Comparison of ENCODE assay signal across 1 cellular context in the genomic region with DNA sequence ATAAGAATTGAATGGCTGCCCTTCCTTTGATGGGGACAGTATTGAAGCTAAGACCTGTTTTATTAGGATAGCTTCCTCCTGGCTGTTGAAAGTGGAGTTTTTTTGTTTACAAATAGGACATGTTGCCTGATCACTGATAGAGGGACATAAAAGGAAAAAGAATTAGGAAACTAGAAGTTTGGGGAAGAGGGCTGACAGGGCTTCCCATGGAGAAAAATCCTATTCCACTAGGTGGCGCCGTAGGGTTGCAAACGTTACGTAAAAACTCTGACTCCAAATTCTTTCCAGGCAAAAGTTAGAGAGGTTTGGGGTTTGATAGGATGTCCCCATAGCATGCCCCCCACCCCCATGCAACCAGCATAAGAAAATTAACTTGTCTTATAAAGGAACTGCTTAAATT.
TF ChIP-seq lines count a peak whose summit lies in the region.

No MANE protein-coding gene starts in this region.

TF ChIP-seq in HepG2, 621 proteins besides CTCF, POLR2A, EP300 and RAD21:
- TF ChIP-seq ZNF20 (CRISPR knock-in tag; IDR thresholded peaks at IDR 0.05), result no peak
- TF ChIP-seq AHR (CRISPR knock-in tag; IDR thresholded peaks at IDR 0.05), result no peak
- TF ChIP-seq, protein P1, sequence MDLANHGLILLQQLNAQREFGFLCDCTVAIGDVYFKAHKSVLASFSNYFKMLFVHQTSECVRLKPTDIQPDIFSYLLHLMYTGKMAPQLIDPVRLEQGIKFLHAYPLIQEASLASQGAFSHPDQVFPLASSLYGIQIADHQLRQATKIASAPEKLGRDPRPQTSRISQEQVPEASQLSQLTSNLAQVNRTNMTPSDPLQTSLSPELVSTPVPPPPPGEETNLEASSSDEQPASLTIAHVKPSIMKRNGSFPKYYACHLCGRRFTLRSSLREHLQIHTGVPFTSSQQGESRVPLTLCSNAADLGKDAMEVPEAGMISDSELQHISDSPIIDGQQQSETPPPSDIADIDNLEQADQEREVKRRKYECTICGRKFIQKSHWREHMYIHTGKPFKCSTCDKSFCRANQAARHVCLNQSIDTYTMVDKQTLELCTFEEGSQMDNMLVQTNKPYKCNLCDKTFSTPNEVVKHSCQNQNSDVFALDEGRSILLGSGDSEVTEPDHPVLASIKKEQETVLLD (CRISPR knock-in tag; IDR thresholded peaks at IDR 0.05; ENCODE audit: low read depth), result no peak
- no peak for TF ChIP-seq GATAD1 (CRISPR knock-in tag; IDR thresholded peaks at IDR 0.05)
- no peak for TF ChIP-seq CCDC6 (CRISPR knock-in tag; IDR thresholded peaks at IDR 0.05)
- TF ChIP-seq ZNF563 (CRISPR knock-in tag; IDR thresholded peaks at IDR 0.05), result no peak
- TF ChIP-seq ZNF607 (CRISPR knock-in tag; IDR thresholded peaks at IDR 0.05; ENCODE audit: borderline replicate concordance), result no peak
- TF ChIP-seq ZNF572 (CRISPR knock-in tag; IDR thresholded peaks at IDR 0.05), result no peak
- no peak for TF ChIP-seq ZNF788 (CRISPR knock-in tag; IDR thresholded peaks at IDR 0.05; ENCODE audit: borderline replicate concordance)
- no peak for TF ChIP-seq NR2C2 (CRISPR knock-in tag; IDR thresholded peaks at IDR 0.05; ENCODE audit: borderline replicate concordance)
- no peak for TF ChIP-seq ETV6 (CRISPR knock-in tag; conservative IDR thresholded peaks at IDR 0.05)
- no peak for TF ChIP-seq HMGA1 (CRISPR knock-in tag; conservative IDR thresholded peaks at IDR 0.05)
- no peak for TF ChIP-seq HOXA9 (CRISPR knock-in tag; IDR thresholded peaks at IDR 0.05; ENCODE audit: borderline replicate concordance)
- no peak for TF ChIP-seq FIP1L1 (IDR thresholded peaks at IDR 0.05; ENCODE audit: borderline replicate concordance, insufficient read depth, low read depth, low read length)
- no peak for TF ChIP-seq RARG (CRISPR knock-in tag; IDR thresholded peaks at IDR 0.05; ENCODE audit: low read depth)
- TF ChIP-seq ZNF383 (CRISPR knock-in tag; IDR thresholded peaks at IDR 0.05; ENCODE audit: borderline replicate concordance), result no peak
